14 cellular contexts compared by ENCODE assay signal in genomic region chr2:105915005-105915558, GRCh38.
DNase-seq lines count a peak whose midpoint lies in the region; ATAC-seq lines count a peak whose summit lies in the region.
"Had no signal": no experiment of that assay in that cellular context is flagged by ENCODE, and none has a peak within 500 bp of the region (broad histone marks: within the 10 kb centered on the region; RNA-seq: fewer than 3 reads in every experiment).

No MANE protein-coding gene starts in this region.

- no peaks in the 10 kb centered on the region for H3K79me1 ChIP-seq in mesendoderm (ENCODE audit: low read length)

- no peak overlapping the region for H3K27ac ChIP-seq in mesendoderm (ENCODE audit: low read depth, low read length)
- H3K27ac ChIP-seq: epithelial cell of prostate, KMS-11, SJSA1 had no signal

- no peak for DNase-seq in naive B cell
- DNase-seq in GM19240 (ENCODE audit: insufficient read length, low spot score): no peak
- DNase-seq in cortex of kidney (lab: John Stamatoyannopoulos, UW): no peak
- DNase-seq in mesendoderm: no peak
- DNase-seq in NCI-H748 treated with DMSO at 0.1 percent for 48 hours (lab: John Stamatoyannopoulos, UW): no peak
- DNase-seq: stimulated activated CD4-positive, alpha-beta T cell treated with anti-CD3 and anti-CD28 coated beads, Interleukin-4, amount 100 ng/mL, for 1 hour had no signal

- no peak overlapping the region for H2BK120ac ChIP-seq in mesendoderm (ENCODE audit: low read depth, low read length)

- H3K27me3 Mint-ChIP-seq in naive B cell: no peaks in the 10 kb centered on the region

- H3K36me3 Mint-ChIP-seq in naive B cell: peaks cover 12 to 13% of the 10 kb centered on the region in 2 donors
- H3K36me3 Mint-ChIP-seq: WTC11 had no signal

- peaks cover 9 to 35% (median 27%) of the 10 kb centered on the region in 7 donors for H3K9me3 Mint-ChIP-seq in naive B cell

- H3K18ac ChIP-seq in mesendoderm (ENCODE audit: low read length): no peak overlapping the region

- no peak overlapping the region for H3K23ac ChIP-seq in mesendoderm (ENCODE audit: low read length)

- H3K79me2 ChIP-seq in mesendoderm (ENCODE audit: control insufficient read depth, insufficient read depth, low read length): no peaks in the 10 kb centered on the region

- WGBS in mesendoderm (ENCODE audit: extremely low coverage, insufficient coverage, low lambda C conversion rate): no CpG with 5 or more reads among the region's 2 CpGs

- peak; percentile 75 for ATAC-seq in GM19328 (IDR thresholded peaks at IDR 0.05; ENCODE audit: unreplicated experiment)
- ATAC-seq in HG02642 (IDR thresholded peaks at IDR 0.05; ENCODE audit: poor library complexity, unreplicated experiment): peak; percentile 56
- peak; percentile 58 for ATAC-seq in HG03460 (IDR thresholded peaks at IDR 0.05; ENCODE audit: unreplicated experiment)
- peak; percentile 38 to 41 for ATAC-seq in naive B cell (ENCODE audit: low read depth in 2 of 2)
- ATAC-seq: WTC11 had no signal

- no peak overlapping the region for H3K56ac ChIP-seq in mesendoderm (ENCODE audit: low read length)

- H3K4me1 ChIP-seq in mesendoderm (ENCODE audit: control insufficient read depth, low read depth, low read length): no peaks in the 10 kb centered on the region
- H3K4me1 ChIP-seq: SJSA1 had no signal

- H3K36me3 ChIP-seq in mesendoderm (ENCODE audit: control insufficient read depth, insufficient read depth, low read length): no peaks in the 10 kb centered on the region
- H3K36me3 ChIP-seq: SJSA1 had no signal

- H2BK15ac ChIP-seq in mesendoderm (replicated peaks; ENCODE audit: low read depth): no peak overlapping the region

- no peak overlapping the region for H3K4ac ChIP-seq in mesendoderm (ENCODE audit: low read depth, low read length)

- no peak overlapping the region for H3K4me3 Mint-ChIP-seq in naive B cell
- H3K4me3 Mint-ChIP-seq: WTC11 had no signal

- no peak overlapping the region for H3K9ac ChIP-seq in mesendoderm (ENCODE audit: low read length)
- H3K9ac ChIP-seq: KMS-11 had no signal

- no peaks in the 10 kb centered on the region for H3K27me3 ChIP-seq in mesendoderm (ENCODE audit: insufficient read depth, low read length, poor library complexity)
- H3K27me3 ChIP-seq: SJSA1 had no signal

- no peak overlapping the region for H3K4me3 ChIP-seq in mesendoderm (ENCODE audit: low read length)
- H3K4me3 ChIP-seq: SJSA1 had no signal

- no peak overlapping the region for H4K8ac ChIP-seq in mesendoderm (ENCODE audit: low read depth, low read length)

- no peak overlapping the region for H2BK5ac ChIP-seq in mesendoderm (ENCODE audit: low read length)

- peaks cover 7 to 17% (median 9%) of the 10 kb centered on the region in 3 donors for H3K4me1 Mint-ChIP-seq in naive B cell

- H2AK5ac ChIP-seq in mesendoderm (ENCODE audit: low read length): no peak overlapping the region

- no peak overlapping the region for H3K4me2 ChIP-seq in mesendoderm (ENCODE audit: low read length)
- H3K4me2 ChIP-seq: KMS-11 had no signal

- H4K5ac ChIP-seq in mesendoderm (ENCODE audit: low read length): no peak overlapping the region

- H3K27ac Mint-ChIP-seq in naive B cell: no peak overlapping the region
- H3K27ac Mint-ChIP-seq: activated T-helper 2 cell treated with anti-CD3 and anti-CD28 coated beads, Interferon-gamma antibody, Interleukin-2, Interleukin-4, amounts not matched to agents 10 μg/mL and 5 μg/mL and 100 μg/mL, durations not matched to agents 14 hours and 24 hours and 36 hours; WTC11 had no signal
